ENCODE assay signal across 1 cellular context in genomic region chr4:168151313-168151712, GRCh38.
TF ChIP-seq lines count a peak whose summit lies in the region.

No MANE protein-coding gene starts in this region.

TF ChIP-seq in GM23338, 12 proteins besides CTCF, POLR2A, EP300 and RAD21 (continued from another document):
- TF ChIP-seq, protein P1, sequence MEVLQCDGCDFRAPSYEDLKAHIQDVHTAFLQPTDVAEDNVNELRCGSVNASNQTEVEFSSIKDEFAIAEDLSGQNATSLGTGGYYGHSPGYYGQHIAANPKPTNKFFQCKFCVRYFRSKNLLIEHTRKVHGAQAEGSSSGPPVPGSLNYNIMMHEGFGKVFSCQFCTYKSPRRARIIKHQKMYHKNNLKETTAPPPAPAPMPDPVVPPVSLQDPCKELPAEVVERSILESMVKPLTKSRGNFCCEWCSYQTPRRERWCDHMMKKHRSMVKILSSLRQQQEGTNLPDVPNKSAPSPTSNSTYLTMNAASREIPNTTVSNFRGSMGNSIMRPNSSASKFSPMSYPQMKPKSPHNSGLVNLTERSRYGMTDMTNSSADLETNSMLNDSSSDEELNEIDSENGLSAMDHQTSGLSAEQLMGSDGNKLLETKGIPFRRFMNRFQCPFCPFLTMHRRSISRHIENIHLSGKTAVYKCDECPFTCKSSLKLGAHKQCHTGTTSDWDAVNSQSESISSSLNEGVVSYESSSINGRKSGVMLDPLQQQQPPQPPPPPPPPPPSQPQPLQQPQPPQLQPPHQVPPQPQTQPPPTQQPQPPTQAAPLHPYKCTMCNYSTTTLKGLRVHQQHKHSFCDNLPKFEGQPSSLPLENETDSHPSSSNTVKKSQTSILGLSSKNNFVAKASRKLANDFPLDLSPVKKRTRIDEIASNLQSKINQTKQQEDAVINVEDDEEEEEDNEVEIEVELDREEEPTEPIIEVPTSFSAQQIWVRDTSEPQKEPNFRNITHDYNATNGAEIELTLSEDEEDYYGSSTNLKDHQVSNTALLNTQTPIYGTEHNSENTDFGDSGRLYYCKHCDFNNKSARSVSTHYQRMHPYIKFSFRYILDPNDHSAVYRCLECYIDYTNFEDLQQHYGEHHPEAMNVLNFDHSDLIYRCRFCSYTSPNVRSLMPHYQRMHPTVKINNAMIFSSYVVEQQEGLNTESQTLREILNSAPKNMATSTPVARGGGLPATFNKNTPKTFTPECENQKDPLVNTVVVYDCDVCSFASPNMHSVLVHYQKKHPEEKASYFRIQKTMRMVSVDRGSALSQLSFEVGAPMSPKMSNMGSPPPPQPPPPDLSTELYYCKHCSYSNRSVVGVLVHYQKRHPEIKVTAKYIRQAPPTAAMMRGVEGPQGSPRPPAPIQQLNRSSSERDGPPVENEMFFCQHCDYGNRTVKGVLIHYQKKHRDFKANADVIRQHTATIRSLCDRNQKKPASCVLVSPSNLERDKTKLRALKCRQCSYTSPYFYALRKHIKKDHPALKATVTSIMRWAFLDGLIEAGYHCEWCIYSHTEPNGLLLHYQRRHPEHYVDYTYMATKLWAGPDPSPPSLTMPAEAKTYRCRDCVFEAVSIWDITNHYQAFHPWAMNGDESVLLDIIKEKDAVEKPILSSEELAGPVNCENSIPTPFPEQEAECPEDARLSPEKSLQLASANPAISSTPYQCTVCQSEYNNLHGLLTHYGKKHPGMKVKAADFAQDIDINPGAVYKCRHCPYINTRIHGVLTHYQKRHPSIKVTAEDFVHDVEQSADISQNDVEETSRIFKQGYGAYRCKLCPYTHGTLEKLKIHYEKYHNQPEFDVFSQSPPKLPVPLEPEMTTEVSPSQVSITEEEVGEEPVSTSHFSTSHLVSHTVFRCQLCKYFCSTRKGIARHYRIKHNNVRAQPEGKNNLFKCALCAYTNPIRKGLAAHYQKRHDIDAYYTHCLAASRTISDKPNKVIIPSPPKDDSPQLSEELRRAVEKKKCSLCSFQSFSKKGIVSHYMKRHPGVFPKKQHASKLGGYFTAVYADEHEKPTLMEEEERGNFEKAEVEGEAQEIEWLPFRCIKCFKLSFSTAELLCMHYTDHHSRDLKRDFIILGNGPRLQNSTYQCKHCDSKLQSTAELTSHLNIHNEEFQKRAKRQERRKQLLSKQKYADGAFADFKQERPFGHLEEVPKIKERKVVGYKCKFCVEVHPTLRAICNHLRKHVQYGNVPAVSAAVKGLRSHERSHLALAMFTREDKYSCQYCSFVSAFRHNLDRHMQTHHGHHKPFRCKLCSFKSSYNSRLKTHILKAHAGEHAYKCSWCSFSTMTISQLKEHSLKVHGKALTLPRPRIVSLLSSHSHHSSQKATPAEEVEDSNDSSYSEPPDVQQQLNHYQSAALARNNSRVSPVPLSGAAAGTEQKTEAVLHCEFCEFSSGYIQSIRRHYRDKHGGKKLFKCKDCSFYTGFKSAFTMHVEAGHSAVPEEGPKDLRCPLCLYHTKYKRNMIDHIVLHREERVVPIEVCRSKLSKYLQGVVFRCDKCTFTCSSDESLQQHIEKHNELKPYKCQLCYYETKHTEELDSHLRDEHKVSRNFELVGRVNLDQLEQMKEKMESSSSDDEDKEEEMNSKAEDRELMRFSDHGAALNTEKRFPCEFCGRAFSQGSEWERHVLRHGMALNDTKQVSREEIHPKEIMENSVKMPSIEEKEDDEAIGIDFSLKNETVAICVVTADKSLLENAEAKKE (CRISPR knock-in tag; IDR thresholded peaks at IDR 0.05), result no peak
- TF ChIP-seq NANOG (IDR thresholded peaks at IDR 0.05; ENCODE audit: borderline replicate concordance), result peak; percentile 41; the same call in 1 of the 2 replicates
- no peak for TF ChIP-seq EZH2 (IDR thresholded peaks at IDR 0.05; ENCODE audit: low read depth, unreplicated experiment)
